16 cellular contexts compared by ENCODE assay signal in the genomic region with DNA sequence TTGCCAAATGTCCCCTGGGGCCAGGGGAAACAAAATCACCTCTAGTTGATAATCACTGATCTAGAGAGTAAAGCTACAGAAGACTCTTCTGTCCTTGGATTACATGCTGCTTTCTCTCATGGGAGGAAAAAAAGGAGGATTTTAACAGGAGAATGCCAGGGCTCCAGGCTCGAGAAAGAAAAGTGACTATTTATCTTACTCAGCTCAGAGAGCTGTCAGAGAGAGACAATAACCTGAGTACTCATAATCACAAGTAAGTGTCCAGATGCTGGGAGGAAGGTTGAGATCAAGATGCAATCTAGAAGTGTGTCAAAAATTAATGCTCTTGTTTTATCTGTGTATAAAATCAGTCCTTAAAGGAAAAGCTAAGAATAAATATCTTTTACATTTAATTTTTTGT.
"Had no signal": no experiment of that assay in that cellular context is flagged by ENCODE, and none has a peak within 500 bp of the region (broad histone marks: within the 10 kb centered on the region; RNA-seq: fewer than 3 reads in every experiment).

No MANE protein-coding gene starts in this region.

- H3K4me1 ChIP-seq: ascending aorta, testis had no signal

- H3K27me3 ChIP-seq: ascending aorta, esophagus muscularis mucosa, ovary, testis, upper lobe of right lung had no signal

- H3K27ac ChIP-seq: ascending aorta, esophagus muscularis mucosa, ovary, testis, upper lobe of right lung, VCaP had no signal

- H3K27me3 Mint-ChIP-seq: activated CD4-positive, alpha-beta T cell treated with anti-CD3 and anti-CD28 coated beads for 36 hours; activated CD8-positive, alpha-beta T cell treated with anti-CD3 and anti-CD28 coated beads for 36 hours; stimulated activated naive CD8-positive, alpha-beta T cell treated with anti-CD3 and anti-CD28 coated beads, Interleukin-15, amount 100 ng/mL, for 72 hours had no signal

- H3K36me3 ChIP-seq: ovary had no signal

- ATAC-seq: activated CD4-positive, alpha-beta T cell treated with anti-CD3 and anti-CD28 coated beads for 36 hours; activated CD8-positive, alpha-beta T cell treated with anti-CD3 and anti-CD28 coated beads for 36 hours; activated T-cell treated with anti-CD3 and anti-CD28 coated beads, Interleukin-2, amount 50 U/mL, for 72 hours; left colon; mucosa of descending colon; stimulated activated naive CD8-positive, alpha-beta T cell treated with anti-CD3 and anti-CD28 coated beads, Interleukin-15, amount 100 ng/mL, for 72 hours; upper lobe of right lung had no signal

- H3K9me3 ChIP-seq: ascending aorta, esophagus muscularis mucosa, mucosa of descending colon, ovary, testis, upper lobe of right lung had no signal

- H3K4me3 Mint-ChIP-seq: activated CD4-positive, alpha-beta T cell treated with anti-CD3 and anti-CD28 coated beads for 36 hours; activated CD8-positive, alpha-beta T cell treated with anti-CD3 and anti-CD28 coated beads for 36 hours; activated T-cell treated with anti-CD3 and anti-CD28 coated beads, Interleukin-2, amount 50 U/mL, for 72 hours; nephron; stimulated activated naive CD8-positive, alpha-beta T cell treated with anti-CD3 and anti-CD28 coated beads, Interleukin-15, amount 100 ng/mL, for 72 hours had no signal

- DNase-seq: activated CD4-positive, alpha-beta T cell treated with anti-CD3 and anti-CD28 coated beads for 36 hours; activated CD8-positive, alpha-beta memory T cell treated with anti-CD3 and anti-CD28 coated beads, Interleukin-2, amount 50 U/mL, for 4 hours; activated CD8-positive, alpha-beta T cell treated with anti-CD3 and anti-CD28 coated beads for 36 hours; activated T-cell treated with anti-CD3 and anti-CD28 coated beads, Interleukin-2, amount 50 U/mL, for 72 hours; left colon; mammary epithelial cell; mucosa of descending colon; ovary; stimulated activated CD4-positive, alpha-beta T cell treated with anti-CD3 and anti-CD28 coated beads, Interleukin-4, amount 100 ng/mL, for 4 hours; stimulated activated naive CD8-positive, alpha-beta T cell treated with anti-CD3 and anti-CD28 coated beads, Interleukin-15, amount 100 ng/mL, for 72 hours; testis; upper lobe of right lung had no signal

- H3K27ac Mint-ChIP-seq: activated CD4-positive, alpha-beta T cell treated with anti-CD3 and anti-CD28 coated beads for 36 hours; activated CD8-positive, alpha-beta T cell treated with anti-CD3 and anti-CD28 coated beads for 36 hours; activated T-cell treated with anti-CD3 and anti-CD28 coated beads, Interleukin-2, amount 50 U/mL, for 72 hours; nephron; stimulated activated naive CD8-positive, alpha-beta T cell treated with anti-CD3 and anti-CD28 coated beads, Interleukin-15, amount 100 ng/mL, for 72 hours had no signal

- H3K9me3 Mint-ChIP-seq: activated CD8-positive, alpha-beta T cell treated with anti-CD3 and anti-CD28 coated beads for 36 hours; activated T-cell treated with anti-CD3 and anti-CD28 coated beads, Interleukin-2, amount 50 U/mL, for 72 hours; nephron; stimulated activated naive CD8-positive, alpha-beta T cell treated with anti-CD3 and anti-CD28 coated beads, Interleukin-15, amount 100 ng/mL, for 72 hours had no signal

- H3K4me3 ChIP-seq: ascending aorta, esophagus muscularis mucosa, mucosa of descending colon, ovary, testis, upper lobe of right lung had no signal
